ENCODE assay signal across 1 cellular context in the genomic region with DNA sequence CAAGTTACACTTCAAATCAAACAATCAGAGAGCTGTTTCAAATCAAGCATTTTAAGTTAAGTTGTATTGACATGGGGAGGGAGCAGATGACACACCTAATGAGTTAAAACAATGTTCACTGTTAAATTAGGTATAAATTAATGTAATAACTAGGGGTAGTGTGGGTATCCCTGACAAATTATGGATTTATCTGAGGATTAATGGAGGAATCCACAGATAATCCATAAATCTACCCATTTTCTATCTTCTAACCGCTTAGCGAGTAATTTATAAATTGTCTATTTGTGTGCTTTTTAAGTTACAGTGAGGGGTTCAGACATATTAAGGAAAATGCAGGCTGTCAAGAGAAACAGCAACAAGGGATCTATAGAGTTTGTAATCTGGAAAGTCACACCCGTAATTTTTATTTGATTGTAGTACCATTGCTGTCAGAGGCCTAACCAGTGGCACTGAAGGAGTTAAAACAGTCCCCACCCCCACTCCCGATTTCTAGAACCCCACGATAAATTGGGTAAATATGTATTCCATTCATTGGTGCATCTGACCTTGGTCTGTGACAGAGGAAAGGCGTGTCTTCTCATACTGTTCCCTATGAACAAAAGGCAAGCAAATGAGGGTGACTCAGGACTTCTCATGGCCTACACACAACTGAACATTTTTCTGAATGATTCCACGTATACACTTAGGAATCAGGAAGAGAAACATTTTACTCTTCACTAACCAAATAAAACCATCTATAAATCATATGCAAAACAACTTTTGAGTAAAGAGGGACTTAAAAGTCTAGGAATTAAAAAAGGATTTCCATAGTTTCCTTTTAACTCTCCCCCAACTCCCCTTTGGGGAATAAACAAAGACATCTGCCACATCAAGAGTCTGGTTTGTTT.
TF ChIP-seq lines count a peak whose summit lies in the region.

No MANE protein-coding gene starts in this region.

TF ChIP-seq in GM12878, 131 proteins besides CTCF, POLR2A, EP300 and RAD21 (continued from another document and continues in another):
- no peak for TF ChIP-seq ASH2L (IDR thresholded peaks at IDR 0.05; ENCODE audit: borderline replicate concordance, low read depth)
- peak; percentile 70 for TF ChIP-seq ATF7 (IDR thresholded peaks at IDR 0.05; ENCODE audit: low read depth)
- TF ChIP-seq ZBED1 (IDR thresholded peaks at IDR 0.05; ENCODE audit: borderline replicate concordance) = no peak; the same call in 1 of the 2 replicates
- TF ChIP-seq NR2C1 (IDR thresholded peaks at IDR 0.05) = no peak
- TF ChIP-seq ZNF24 (IDR thresholded peaks at IDR 0.05) = no peak
- no peak for TF ChIP-seq YY1 (IDR thresholded peaks at IDR 0.05; ENCODE audit: low read depth, low read length)
- TF ChIP-seq MTA3 (IDR thresholded peaks at IDR 0.05; ENCODE audit: borderline replicate concordance, low read length) = no peak
- TF ChIP-seq SUZ12 (IDR thresholded peaks at IDR 0.05; ENCODE audit: unreplicated experiment) = no peak
- TF ChIP-seq NR2F1 (conservative IDR thresholded peaks at IDR 0.05) = no peak
- TF ChIP-seq IKZF2 (IDR thresholded peaks at IDR 0.05) = peak; percentile 54; a peak in 3 of 4 replicates
- TF ChIP-seq BACH1 (IDR thresholded peaks at IDR 0.05; ENCODE audit: borderline replicate concordance) = peak; percentile 85
- TF ChIP-seq, protein P1, sequence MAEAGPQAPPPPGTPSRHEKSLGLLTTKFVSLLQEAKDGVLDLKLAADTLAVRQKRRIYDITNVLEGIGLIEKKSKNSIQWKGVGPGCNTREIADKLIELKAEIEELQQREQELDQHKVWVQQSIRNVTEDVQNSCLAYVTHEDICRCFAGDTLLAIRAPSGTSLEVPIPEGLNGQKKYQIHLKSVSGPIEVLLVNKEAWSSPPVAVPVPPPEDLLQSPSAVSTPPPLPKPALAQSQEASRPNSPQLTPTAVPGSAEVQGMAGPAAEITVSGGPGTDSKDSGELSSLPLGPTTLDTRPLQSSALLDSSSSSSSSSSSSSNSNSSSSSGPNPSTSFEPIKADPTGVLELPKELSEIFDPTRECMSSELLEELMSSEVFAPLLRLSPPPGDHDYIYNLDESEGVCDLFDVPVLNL (IDR thresholded peaks at IDR 0.05; ENCODE audit: low read depth, low read length) = no peak
- TF ChIP-seq, protein P2, sequence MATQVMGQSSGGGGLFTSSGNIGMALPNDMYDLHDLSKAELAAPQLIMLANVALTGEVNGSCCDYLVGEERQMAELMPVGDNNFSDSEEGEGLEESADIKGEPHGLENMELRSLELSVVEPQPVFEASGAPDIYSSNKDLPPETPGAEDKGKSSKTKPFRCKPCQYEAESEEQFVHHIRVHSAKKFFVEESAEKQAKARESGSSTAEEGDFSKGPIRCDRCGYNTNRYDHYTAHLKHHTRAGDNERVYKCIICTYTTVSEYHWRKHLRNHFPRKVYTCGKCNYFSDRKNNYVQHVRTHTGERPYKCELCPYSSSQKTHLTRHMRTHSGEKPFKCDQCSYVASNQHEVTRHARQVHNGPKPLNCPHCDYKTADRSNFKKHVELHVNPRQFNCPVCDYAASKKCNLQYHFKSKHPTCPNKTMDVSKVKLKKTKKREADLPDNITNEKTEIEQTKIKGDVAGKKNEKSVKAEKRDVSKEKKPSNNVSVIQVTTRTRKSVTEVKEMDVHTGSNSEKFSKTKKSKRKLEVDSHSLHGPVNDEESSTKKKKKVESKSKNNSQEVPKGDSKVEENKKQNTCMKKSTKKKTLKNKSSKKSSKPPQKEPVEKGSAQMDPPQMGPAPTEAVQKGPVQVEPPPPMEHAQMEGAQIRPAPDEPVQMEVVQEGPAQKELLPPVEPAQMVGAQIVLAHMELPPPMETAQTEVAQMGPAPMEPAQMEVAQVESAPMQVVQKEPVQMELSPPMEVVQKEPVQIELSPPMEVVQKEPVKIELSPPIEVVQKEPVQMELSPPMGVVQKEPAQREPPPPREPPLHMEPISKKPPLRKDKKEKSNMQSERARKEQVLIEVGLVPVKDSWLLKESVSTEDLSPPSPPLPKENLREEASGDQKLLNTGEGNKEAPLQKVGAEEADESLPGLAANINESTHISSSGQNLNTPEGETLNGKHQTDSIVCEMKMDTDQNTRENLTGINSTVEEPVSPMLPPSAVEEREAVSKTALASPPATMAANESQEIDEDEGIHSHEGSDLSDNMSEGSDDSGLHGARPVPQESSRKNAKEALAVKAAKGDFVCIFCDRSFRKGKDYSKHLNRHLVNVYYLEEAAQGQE (IDR thresholded peaks at IDR 0.05; ENCODE audit: low read depth, low read length) = no peak
- TF ChIP-seq BHLHE40 (IDR thresholded peaks at IDR 0.05; ENCODE audit: borderline replicate concordance in 1 of 2, low read depth in 2 of 2, low read length in 1 of 2) = peak in 1 of 2 experiments; percentile 3; a peak in 1 of 4 replicates
- TF ChIP-seq, protein P3, sequence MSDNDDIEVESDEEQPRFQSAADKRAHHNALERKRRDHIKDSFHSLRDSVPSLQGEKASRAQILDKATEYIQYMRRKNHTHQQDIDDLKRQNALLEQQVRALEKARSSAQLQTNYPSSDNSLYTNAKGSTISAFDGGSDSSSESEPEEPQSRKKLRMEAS (IDR thresholded peaks at IDR 0.05; ENCODE audit: low read depth, low read length) = no peak
- TF ChIP-seq NFXL1 (IDR thresholded peaks at IDR 0.05; ENCODE audit: borderline replicate concordance) = no peak
- TF ChIP-seq RAD51 (IDR thresholded peaks at IDR 0.05) = peak; percentile 72
- TF ChIP-seq MXI1 (IDR thresholded peaks at IDR 0.05; ENCODE audit: low read depth, low read length) = peak; percentile 57; the same call in 1 of the 2 replicates
- TF ChIP-seq, protein P4, sequence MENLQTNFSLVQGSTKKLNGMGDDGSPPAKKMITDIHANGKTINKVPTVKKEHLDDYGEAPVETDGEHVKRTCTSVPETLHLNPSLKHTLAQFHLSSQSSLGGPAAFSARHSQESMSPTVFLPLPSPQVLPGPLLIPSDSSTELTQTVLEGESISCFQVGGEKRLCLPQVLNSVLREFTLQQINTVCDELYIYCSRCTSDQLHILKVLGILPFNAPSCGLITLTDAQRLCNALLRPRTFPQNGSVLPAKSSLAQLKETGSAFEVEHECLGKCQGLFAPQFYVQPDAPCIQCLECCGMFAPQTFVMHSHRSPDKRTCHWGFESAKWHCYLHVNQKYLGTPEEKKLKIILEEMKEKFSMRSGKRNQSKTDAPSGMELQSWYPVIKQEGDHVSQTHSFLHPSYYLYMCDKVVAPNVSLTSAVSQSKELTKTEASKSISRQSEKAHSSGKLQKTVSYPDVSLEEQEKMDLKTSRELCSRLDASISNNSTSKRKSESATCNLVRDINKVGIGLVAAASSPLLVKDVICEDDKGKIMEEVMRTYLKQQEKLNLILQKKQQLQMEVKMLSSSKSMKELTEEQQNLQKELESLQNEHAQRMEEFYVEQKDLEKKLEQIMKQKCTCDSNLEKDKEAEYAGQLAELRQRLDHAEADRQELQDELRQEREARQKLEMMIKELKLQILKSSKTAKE (IDR thresholded peaks at IDR 0.05; ENCODE audit: low read depth, poor library complexity, severe bottlenecking) = peak; percentile 73
- TF ChIP-seq GATAD2B (conservative IDR thresholded peaks at IDR 0.05; ENCODE audit: low read depth) = no peak
- no peak for TF ChIP-seq GABPA (IDR thresholded peaks at IDR 0.05; ENCODE audit: low read depth)
- TF ChIP-seq RUNX3 (IDR thresholded peaks at IDR 0.05; ENCODE audit: low read length) = no peak
- no peak for TF ChIP-seq TCF3 (IDR thresholded peaks at IDR 0.05; ENCODE audit: borderline replicate concordance, insufficient read depth, low read depth, low read length)
- TF ChIP-seq POLR2AphosphoS5 (IDR thresholded peaks at IDR 0.05; ENCODE audit: low read length) = peak; percentile 93
- no peak for TF ChIP-seq CBX3 (IDR thresholded peaks at IDR 0.05; ENCODE audit: borderline replicate concordance, low read depth)
- TF ChIP-seq, protein P5, sequence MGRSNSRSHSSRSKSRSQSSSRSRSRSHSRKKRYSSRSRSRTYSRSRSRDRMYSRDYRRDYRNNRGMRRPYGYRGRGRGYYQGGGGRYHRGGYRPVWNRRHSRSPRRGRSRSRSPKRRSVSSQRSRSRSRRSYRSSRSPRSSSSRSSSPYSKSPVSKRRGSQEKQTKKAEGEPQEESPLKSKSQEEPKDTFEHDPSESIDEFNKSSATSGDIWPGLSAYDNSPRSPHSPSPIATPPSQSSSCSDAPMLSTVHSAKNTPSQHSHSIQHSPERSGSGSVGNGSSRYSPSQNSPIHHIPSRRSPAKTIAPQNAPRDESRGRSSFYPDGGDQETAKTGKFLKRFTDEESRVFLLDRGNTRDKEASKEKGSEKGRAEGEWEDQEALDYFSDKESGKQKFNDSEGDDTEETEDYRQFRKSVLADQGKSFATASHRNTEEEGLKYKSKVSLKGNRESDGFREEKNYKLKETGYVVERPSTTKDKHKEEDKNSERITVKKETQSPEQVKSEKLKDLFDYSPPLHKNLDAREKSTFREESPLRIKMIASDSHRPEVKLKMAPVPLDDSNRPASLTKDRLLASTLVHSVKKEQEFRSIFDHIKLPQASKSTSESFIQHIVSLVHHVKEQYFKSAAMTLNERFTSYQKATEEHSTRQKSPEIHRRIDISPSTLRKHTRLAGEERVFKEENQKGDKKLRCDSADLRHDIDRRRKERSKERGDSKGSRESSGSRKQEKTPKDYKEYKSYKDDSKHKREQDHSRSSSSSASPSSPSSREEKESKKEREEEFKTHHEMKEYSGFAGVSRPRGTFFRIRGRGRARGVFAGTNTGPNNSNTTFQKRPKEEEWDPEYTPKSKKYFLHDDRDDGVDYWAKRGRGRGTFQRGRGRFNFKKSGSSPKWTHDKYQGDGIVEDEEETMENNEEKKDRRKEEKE (IDR thresholded peaks at IDR 0.05) = no peak
- TF ChIP-seq ZZZ3 (IDR thresholded peaks at IDR 0.05; ENCODE audit: control insufficient read depth, insufficient read length, low read depth) = no peak
- no peak for TF ChIP-seq FOXK2 (IDR thresholded peaks at IDR 0.05)
- no peak for TF ChIP-seq CBFB (IDR thresholded peaks at IDR 0.05; ENCODE audit: low read depth)
- TF ChIP-seq HDAC2 (IDR thresholded peaks at IDR 0.05) = no peak
- TF ChIP-seq SMAD5 (IDR thresholded peaks at IDR 0.05; ENCODE audit: low read depth) = peak; percentile 70; the same call in 1 of the 2 replicates
- TF ChIP-seq, protein P6, sequence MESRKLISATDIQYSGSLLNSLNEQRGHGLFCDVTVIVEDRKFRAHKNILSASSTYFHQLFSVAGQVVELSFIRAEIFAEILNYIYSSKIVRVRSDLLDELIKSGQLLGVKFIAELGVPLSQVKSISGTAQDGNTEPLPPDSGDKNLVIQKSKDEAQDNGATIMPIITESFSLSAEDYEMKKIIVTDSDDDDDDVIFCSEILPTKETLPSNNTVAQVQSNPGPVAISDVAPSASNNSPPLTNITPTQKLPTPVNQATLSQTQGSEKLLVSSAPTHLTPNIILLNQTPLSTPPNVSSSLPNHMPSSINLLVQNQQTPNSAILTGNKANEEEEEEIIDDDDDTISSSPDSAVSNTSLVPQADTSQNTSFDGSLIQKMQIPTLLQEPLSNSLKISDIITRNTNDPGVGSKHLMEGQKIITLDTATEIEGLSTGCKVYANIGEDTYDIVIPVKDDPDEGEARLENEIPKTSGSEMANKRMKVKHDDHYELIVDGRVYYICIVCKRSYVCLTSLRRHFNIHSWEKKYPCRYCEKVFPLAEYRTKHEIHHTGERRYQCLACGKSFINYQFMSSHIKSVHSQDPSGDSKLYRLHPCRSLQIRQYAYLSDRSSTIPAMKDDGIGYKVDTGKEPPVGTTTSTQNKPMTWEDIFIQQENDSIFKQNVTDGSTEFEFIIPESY (IDR thresholded peaks at IDR 0.05) = no peak
- TF ChIP-seq EZH2 (IDR thresholded peaks at IDR 0.05; ENCODE audit: borderline replicate concordance, control insufficient read depth, low read depth, low read length) = no peak
- TF ChIP-seq MEF2A (IDR thresholded peaks at IDR 0.05; ENCODE audit: insufficient read depth, low read depth, low read length) = no peak
- TF ChIP-seq HCFC1 (IDR thresholded peaks at IDR 0.05; ENCODE audit: low read length) = no peak
- TF ChIP-seq MYC (IDR thresholded peaks at IDR 0.05; ENCODE audit: insufficient read depth, insufficient read length, insufficient replicate concordance, low read length, severe bottlenecking) = no peak
- no peak for TF ChIP-seq FOXM1 (IDR thresholded peaks at IDR 0.05; ENCODE audit: low read depth, low read length)
- no peak for TF ChIP-seq JUNB (IDR thresholded peaks at IDR 0.05)
- TF ChIP-seq, protein P7, sequence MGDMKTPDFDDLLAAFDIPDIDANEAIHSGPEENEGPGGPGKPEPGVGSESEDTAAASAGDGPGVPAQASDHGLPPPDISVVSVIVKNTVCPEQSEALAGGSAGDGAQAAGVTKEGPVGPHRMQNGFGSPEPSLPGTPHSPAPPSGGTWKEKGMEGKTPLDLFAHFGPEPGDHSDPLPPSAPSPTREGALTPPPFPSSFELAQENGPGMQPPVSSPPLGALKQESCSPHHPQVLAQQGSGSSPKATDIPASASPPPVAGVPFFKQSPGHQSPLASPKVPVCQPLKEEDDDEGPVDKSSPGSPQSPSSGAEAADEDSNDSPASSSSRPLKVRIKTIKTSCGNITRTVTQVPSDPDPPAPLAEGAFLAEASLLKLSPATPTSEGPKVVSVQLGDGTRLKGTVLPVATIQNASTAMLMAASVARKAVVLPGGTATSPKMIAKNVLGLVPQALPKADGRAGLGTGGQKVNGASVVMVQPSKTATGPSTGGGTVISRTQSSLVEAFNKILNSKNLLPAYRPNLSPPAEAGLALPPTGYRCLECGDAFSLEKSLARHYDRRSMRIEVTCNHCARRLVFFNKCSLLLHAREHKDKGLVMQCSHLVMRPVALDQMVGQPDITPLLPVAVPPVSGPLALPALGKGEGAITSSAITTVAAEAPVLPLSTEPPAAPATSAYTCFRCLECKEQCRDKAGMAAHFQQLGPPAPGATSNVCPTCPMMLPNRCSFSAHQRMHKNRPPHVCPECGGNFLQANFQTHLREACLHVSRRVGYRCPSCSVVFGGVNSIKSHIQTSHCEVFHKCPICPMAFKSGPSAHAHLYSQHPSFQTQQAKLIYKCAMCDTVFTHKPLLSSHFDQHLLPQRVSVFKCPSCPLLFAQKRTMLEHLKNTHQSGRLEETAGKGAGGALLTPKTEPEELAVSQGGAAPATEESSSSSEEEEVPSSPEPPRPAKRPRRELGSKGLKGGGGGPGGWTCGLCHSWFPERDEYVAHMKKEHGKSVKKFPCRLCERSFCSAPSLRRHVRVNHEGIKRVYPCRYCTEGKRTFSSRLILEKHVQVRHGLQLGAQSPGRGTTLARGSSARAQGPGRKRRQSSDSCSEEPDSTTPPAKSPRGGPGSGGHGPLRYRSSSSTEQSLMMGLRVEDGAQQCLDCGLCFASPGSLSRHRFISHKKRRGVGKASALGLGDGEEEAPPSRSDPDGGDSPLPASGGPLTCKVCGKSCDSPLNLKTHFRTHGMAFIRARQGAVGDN (IDR thresholded peaks at IDR 0.05) = peak; percentile 81
- TF ChIP-seq WRNIP1 (IDR thresholded peaks at IDR 0.05; ENCODE audit: borderline replicate concordance, low read depth, low read length) = 0 out of 2 replicates have a peak, but pooled peaks have one; percentile 43
- no peak for TF ChIP-seq ZNF207 (IDR thresholded peaks at IDR 0.05; ENCODE audit: borderline replicate concordance)
- TF ChIP-seq PAX8 (IDR thresholded peaks at IDR 0.05) = 0 out of 2 replicates have a peak, but pooled peaks have one; percentile 58
- TF ChIP-seq SPI1 (IDR thresholded peaks at IDR 0.05; ENCODE audit: borderline replicate concordance, insufficient read depth, low read depth, low read length) = no peak
- TF ChIP-seq, protein P8, sequence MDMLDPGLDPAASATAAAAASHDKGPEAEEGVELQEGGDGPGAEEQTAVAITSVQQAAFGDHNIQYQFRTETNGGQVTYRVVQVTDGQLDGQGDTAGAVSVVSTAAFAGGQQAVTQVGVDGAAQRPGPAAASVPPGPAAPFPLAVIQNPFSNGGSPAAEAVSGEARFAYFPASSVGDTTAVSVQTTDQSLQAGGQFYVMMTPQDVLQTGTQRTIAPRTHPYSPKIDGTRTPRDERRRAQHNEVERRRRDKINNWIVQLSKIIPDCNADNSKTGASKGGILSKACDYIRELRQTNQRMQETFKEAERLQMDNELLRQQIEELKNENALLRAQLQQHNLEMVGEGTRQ (IDR thresholded peaks at IDR 0.05; ENCODE audit: borderline replicate concordance, low read depth, low read length) = no peak
- no peak for TF ChIP-seq ZSCAN29 (IDR thresholded peaks at IDR 0.05)
